Comparison of ENCODE assay signal across 23 cellular contexts in the genomic region with DNA sequence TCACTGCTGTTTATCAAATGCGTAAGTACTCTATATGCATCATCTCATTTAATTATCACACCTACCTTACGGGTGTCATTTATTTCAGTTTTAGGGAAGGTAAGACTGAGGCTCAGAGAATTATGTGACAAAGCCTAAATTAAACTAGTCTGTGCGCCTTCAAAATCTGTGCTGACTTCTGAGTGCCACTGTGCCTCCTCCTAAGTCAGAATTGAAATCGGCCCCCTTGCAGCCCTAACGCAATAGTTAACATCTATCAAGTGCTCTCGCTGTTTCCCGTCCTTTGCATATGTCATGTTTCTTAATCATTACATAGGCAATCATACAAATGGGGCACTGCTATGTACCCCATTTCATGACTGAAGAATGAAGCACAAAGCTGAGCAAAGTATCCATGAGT.
"Had no signal": no experiment of that assay in that cellular context is flagged by ENCODE, and none has a peak within 500 bp of the region (broad histone marks: within the 10 kb centered on the region; RNA-seq: fewer than 3 reads in every experiment).

No MANE protein-coding gene starts in this region.

- ATAC-seq: effector memory CD8-positive, alpha-beta T cell; esophagus mucosa; foreskin keratinocyte; gastrocnemius medialis; gastroesophageal sphincter; heart left ventricle; heart right ventricle had no signal

- DNase-seq: colonic mucosa; cortex of kidney; dermis blood vessel endothelial cell; dorsolateral prefrontal cortex; effector CD4-positive, alpha-beta T cell; effector CD8-positive, alpha-beta T cell; effector memory CD4-positive, alpha-beta T cell; effector memory CD8-positive, alpha-beta T cell; endodermal cell; erythroblast; esophagus squamous epithelium; foreskin fibroblast; foreskin keratinocyte; foreskin melanocyte; gastrocnemius medialis; glutamatergic neuron; heart left ventricle; heart right ventricle had no signal

- H3K27ac ChIP-seq: colonic mucosa, coronary artery, dorsolateral prefrontal cortex, epithelial cell of prostate, esophagus muscularis mucosa, esophagus squamous epithelium, foreskin keratinocyte, gastrocnemius medialis, gastroesophageal sphincter, heart left ventricle, heart right ventricle had no signal
